24 cellular contexts compared by ENCODE assay signal in the genomic region with DNA sequence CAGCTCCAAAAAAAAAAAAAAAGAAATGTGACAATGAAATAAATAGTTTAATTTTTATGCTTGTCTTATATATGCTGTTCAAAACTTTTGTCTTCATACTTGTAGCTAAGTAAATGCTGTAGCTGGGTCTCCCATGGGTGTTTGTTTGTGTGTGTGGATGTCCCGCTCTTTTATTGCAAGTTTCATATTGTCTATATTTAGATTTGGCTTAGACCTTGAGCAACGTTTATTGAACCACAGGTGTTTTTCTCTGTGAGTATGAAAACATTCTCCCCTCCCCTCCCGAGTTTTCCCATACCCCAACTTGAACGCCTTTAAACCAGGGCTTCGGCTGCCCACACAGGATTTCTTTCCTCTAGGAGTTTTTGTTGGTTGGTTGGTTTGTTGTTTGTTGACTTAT.
"Had no signal": no experiment of that assay in that cellular context is flagged by ENCODE, and none has a peak within 500 bp of the region (broad histone marks: within the 10 kb centered on the region; RNA-seq: fewer than 3 reads in every experiment).

No MANE protein-coding gene starts in this region.

- H3K27ac ChIP-seq: foreskin keratinocyte, hepatocyte, left ventricle myocardium inferior, lower lobe of right lung, neural progenitor cell, ovary, tibial artery, upper lobe of left lung, uterus had no signal

- H2AFZ ChIP-seq: hepatocyte, neural progenitor cell had no signal

- H3K4me2 ChIP-seq: hepatocyte, neural progenitor cell had no signal

- DNase-seq: effector CD4-positive, alpha-beta T cell; endodermal cell; erythroblast; foreskin keratinocyte; head of caudate nucleus; kidney; left cardiac atrium; left ventricle myocardium inferior; lower lobe of right lung; natural killer cell; nucleus accumbens; ovary; right cardiac atrium; small intestine; stimulated activated CD4-positive, alpha-beta T cell treated with anti-CD3 and anti-CD28 coated beads, Interleukin-12 subunit alpha, Interleukin-12 subunit beta, amount 100 ng/mL, for 4 hours; stimulated activated CD4-positive, alpha-beta T cell treated with anti-CD3 and anti-CD28 coated beads, Interleukin-2, amount 100 ng/mL, for 48 hours; stimulated activated naive CD8-positive, alpha-beta T cell treated with anti-CD3 and anti-CD28 coated beads, Interleukin-15, Interleukin-2, amounts not matched to agents 100 U/mL and 50 U/mL, for 24 hours; tibial artery; upper lobe of left lung; uterus had no signal

- H3K27me3 ChIP-seq: foreskin keratinocyte, hepatocyte, neural progenitor cell, ovary, tibial artery, upper lobe of left lung, uterus had no signal

- ATAC-seq: foreskin keratinocyte; left cardiac atrium; lower lobe of right lung; natural killer cell; right cardiac atrium; stimulated activated effector memory CD8-positive, alpha-beta T cell treated with anti-CD3 and anti-CD28 coated beads, Interleukin-12 subunit alpha, Interleukin-12 subunit beta, amount 100 ng/mL, for 72 hours; stimulated activated naive CD8-positive, alpha-beta T cell treated with anti-CD3 and anti-CD28 coated beads, Interleukin-15, Interleukin-2, amounts not matched to agents 100 U/mL and 50 U/mL, for 24 hours had no signal

- FAIRE-seq: endothelial cell of umbilical vein, kidney, small intestine had no signal

- H3K36me3 ChIP-seq: neural progenitor cell, ovary, uterus had no signal

- H3K4me1 ChIP-seq: foreskin keratinocyte, neural progenitor cell, tibial artery, upper lobe of left lung, uterus had no signal

- H3K79me2 ChIP-seq: hepatocyte had no signal

- H3K4me3 ChIP-seq: hepatocyte, left ventricle myocardium inferior, lower lobe of right lung, neural progenitor cell, ovary, tibial artery, upper lobe of left lung, uterus had no signal

- H3K9ac ChIP-seq: neural progenitor cell had no signal

- H3K9me3 ChIP-seq: left ventricle myocardium inferior, lower lobe of right lung, ovary, tibial artery, upper lobe of left lung, uterus had no signal
